ENCODE assay signal across 26 cellular contexts in the genomic region with DNA sequence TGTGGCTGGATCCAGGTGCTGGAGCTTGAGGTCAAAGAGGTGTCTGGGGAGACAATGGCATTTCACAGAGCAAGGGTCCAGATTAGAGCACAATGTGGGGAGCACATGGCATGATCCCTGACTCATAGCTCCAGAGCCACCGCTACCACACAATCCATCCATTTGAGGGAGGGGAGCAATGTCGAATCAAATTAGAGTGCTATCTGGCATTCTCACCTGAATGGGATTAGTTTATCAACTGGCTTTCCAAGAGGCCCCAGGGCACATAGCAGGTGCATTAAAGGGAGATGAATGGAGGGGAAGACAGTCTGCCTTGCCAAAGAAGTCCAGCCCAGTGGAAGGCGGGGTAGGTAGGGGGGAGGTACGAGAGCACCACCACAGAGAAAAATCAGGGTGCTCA.
"Had no signal": no experiment of that assay in that cellular context is flagged by ENCODE, and none has a peak within 500 bp of the region (broad histone marks: within the 10 kb centered on the region; RNA-seq: fewer than 3 reads in every experiment).

No MANE protein-coding gene starts in this region.

- H3K27ac ChIP-seq: adrenal gland, body of pancreas, epithelial cell of prostate, esophagus squamous epithelium, gastroesophageal sphincter had no signal

- ATAC-seq: activated CD4-positive, alpha-beta T cell treated with anti-CD3 and anti-CD28 coated beads for 36 hours; activated CD8-positive, alpha-beta memory T cell treated with anti-CD3 and anti-CD28 coated beads, Interleukin-2, amount 10 ng/mL, durations not matched to agents 7 days and 5 days; activated CD8-positive, alpha-beta T cell treated with anti-CD3 and anti-CD28 coated beads, Interleukin-2, amount 10 ng/mL, durations not matched to agents 7 days and 5 days; activated T-cell treated with anti-CD3 and anti-CD28 coated beads, Interleukin-2, amount 50 U/mL, for 72 hours; body of pancreas; gastroesophageal sphincter had no signal

- H3K36me3 ChIP-seq: adrenal gland, esophagus squamous epithelium, gastroesophageal sphincter had no signal

- H3K27me3 ChIP-seq: body of pancreas had no signal

- H3K9me3 ChIP-seq: adrenal gland, body of pancreas, esophagus squamous epithelium, gastroesophageal sphincter had no signal

- DNase-seq: activated CD4-positive, alpha-beta memory T cell treated with anti-CD3 and anti-CD28 coated beads for 36 hours; activated CD4-positive, alpha-beta T cell treated with anti-CD3 and anti-CD28 coated beads for 36 hours; activated CD4-positive, alpha-beta T cell treated with anti-CD3 and anti-CD28 coated beads, Interleukin-2, amount 10 ng/mL, durations not matched to agents 24 days and 14 days; activated CD4-positive, CD25-positive, alpha-beta regulatory T cell; activated CD4-positive, CD25-positive, alpha-beta regulatory T cell treated with anti-CD3 and anti-CD28 coated beads, Interleukin-2, amount 50 U/mL, for 72 hours; activated CD8-positive, alpha-beta memory T cell treated with anti-CD3 and anti-CD28 coated beads, Interleukin-2, amount 10 ng/mL, durations not matched to agents 7 days and 5 days; activated CD8-positive, alpha-beta memory T cell treated with anti-CD3 and anti-CD28 coated beads, Interleukin-2, amount 50 U/mL, for 4 hours; activated CD8-positive, alpha-beta T cell treated with anti-CD3 and anti-CD28 coated beads, Interleukin-2, amount 10 ng/mL, durations not matched to agents 7 days and 5 days; activated effector memory CD4-positive, alpha-beta T cell treated with Interleukin-2 at 50 U/mL for 16 hours; activated gamma-delta T cell treated with Interleukin-2 at 50 U/mL for 16 hours; activated naive CD4-positive, alpha-beta T cell treated with anti-CD3 and anti-CD28 coated beads, Interleukin-2, amount 50 U/mL, for 16 hours; activated naive CD4-positive, alpha-beta T cell treated with Interleukin-2 at 50 U/mL for 16 hours; activated T-cell treated with anti-CD3 and anti-CD28 coated beads, Interleukin-2, amount 50 U/mL, for 1 hour; activated T-cell treated with anti-CD3 and anti-CD28 coated beads, Interleukin-2, amount 50 U/mL, for 72 hours; adrenal gland; amygdala; aorta; body of pancreas; caudate nucleus; effector CD8-positive, alpha-beta T cell; esophagus squamous epithelium; foreskin melanocyte; head of caudate nucleus; T-helper 2 cell had no signal

- H3K4me1 ChIP-seq: esophagus squamous epithelium, gastroesophageal sphincter had no signal

- H3K4me3 ChIP-seq: adrenal gland, body of pancreas, esophagus squamous epithelium, gastroesophageal sphincter had no signal
